In the genomic region with DNA sequence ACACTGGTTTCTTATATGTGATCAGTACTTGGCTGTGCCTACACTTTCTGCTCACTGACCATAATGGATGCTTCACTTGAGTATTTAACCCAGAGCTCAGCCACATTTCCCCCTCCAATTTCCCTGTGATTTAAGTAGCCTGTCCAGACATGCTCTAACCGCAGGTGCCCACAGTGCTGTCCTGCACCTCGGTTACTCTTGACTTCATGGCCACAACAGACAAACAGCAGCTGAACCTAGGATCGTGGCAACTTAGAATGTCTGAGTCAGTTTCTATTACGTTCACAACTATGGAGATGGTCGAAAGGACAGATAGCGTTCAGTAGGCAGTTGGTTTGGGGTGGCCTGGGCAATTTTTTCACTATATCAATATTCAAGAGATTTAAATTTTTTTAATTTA, we compare ENCODE assay signal across 23 cellular contexts.
"Had no signal": no experiment of that assay in that cellular context is flagged by ENCODE, and none has a peak within 500 bp of the region (broad histone marks: within the 10 kb centered on the region; RNA-seq: fewer than 3 reads in every experiment).

No MANE protein-coding gene starts in this region.

- H3K4me3 ChIP-seq: gastrocnemius medialis, hepatocyte, lung, mucosa of descending colon, prostate gland, right atrium auricular region, thyroid gland, vagina had no signal

- H3K36me3 ChIP-seq: gastrocnemius medialis, prostate gland, right atrium auricular region, thyroid gland, vagina had no signal

- H3K27ac ChIP-seq: epithelial cell of prostate, gastrocnemius medialis, hepatocyte, prostate gland, right atrium auricular region, thyroid gland, vagina had no signal

- H3K27me3 ChIP-seq: gastrocnemius medialis, right atrium auricular region, thyroid gland, vagina had no signal

- H3K9me3 ChIP-seq: gastrocnemius medialis, mucosa of descending colon, prostate gland, right atrium auricular region, thyroid gland, vagina had no signal

- DNase-seq: cortex of kidney; effector CD4-positive, alpha-beta T cell; foreskin fibroblast; gastrocnemius medialis; head of caudate nucleus; kidney; mesenchymal stem cell; mucosa of descending colon; naive thymus-derived CD8-positive, alpha-beta T cell; nephron progenitor cell; nucleus accumbens; stimulated activated naive B cell treated with anti-CD40 and anti-IgM and Interleukin-4, amounts not matched to agents 10 μg/mL and 1 μg/mL and 100 μg/mL, for 72 hours; thyroid gland; trophoblast cell had no signal

- H3K4me1 ChIP-seq: right atrium auricular region had no signal

- ATAC-seq: esophagus mucosa; gastrocnemius medialis; left lobe of liver; mucosa of descending colon; naive thymus-derived CD8-positive, alpha-beta T cell; sciatic nerve; stimulated activated naive B cell treated with anti-CD40 and anti-IgM and Interleukin-4, amounts not matched to agents 10 μg/mL and 1 μg/mL and 100 μg/mL, for 72 hours had no signal
